In the genomic region with DNA sequence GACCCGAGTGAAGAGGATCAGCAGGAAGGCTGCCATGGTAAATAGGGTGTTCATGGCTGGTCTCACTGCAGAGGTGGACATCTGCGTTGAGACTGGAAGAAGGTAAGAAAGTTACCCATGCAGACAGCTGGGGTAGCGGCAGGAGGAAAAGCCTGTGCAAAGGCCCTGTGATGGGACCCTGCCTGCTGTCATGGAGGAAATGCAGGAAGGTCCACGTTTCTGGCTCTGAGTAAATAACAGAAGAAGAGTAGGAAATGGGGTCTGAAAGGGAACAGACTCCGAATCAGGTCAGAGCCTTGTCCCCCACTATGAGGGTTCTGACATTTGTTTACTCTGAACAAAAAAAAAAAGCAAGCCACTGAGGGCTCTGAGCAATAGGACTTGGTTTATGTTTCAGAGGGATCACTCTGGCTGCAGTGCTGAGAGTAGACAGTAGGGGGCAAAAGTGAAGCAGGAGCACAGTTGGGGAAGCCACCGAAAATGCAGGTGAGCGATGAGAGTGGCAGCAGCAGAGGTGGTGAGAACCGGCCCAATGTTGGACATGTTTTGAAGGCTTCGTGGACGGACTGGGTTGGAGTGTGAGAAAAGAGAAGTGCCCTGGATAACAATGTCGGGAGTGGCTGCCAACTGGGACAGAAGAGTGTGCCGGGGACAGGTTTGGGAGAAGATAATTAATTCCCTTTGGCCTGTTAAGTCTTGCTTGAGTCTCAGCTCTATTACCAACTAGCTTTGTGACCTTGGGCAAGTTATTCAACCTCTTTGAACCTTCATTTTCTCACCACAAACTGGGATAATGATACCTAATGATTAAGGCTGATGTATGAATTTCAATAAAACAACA, we compare ENCODE assay signal across 8 cellular contexts. TPM values are rescaled to one million over a fixed set of nuclear protein-coding genes. Genes with fewer than 3 reads are reported as not detected.
DNase-seq lines count a peak whose midpoint lies in the region; ATAC-seq and TF ChIP-seq lines count a peak whose summit lies in the region.

No MANE protein-coding gene starts in this region.

- ATAC-seq in GM19025 (IDR thresholded peaks at IDR 0.05; ENCODE audit: low read depth, unreplicated experiment) (peak; percentile 86), HG03354 (IDR thresholded peaks at IDR 0.05; ENCODE audit: poor library complexity, severe bottlenecking, unreplicated experiment) (peak; percentile 95)

- H3K4me2 ChIP-seq in neural progenitor cell, result no peak overlapping the region

- H3F3A ChIP-seq in neural progenitor cell (ENCODE audit: low read depth), result no peaks in the 10 kb centered on the region

- H3K4me1 Mint-ChIP-seq in CD14-positive monocyte (peaks cover 29% of the 10 kb centered on the region), neural progenitor cell (no peaks in the 10 kb centered on the region)

- no peaks in the 10 kb centered on the region for H3K79me2 ChIP-seq in neural progenitor cell (ENCODE audit: low read depth)

- DNase-seq in CD14-positive monocyte (ENCODE audit: low spot score) (peak; percentile 61), NT2/D1 (ENCODE audit: low read depth, low spot score) (peak; percentile 54), esophagus squamous epithelium (lab: John Stamatoyannopoulos, UW) (peak; percentile 7), neural progenitor cell (ENCODE audit: low spot score) (peak; percentile 71), testis (peak; percentile 87)
- DNase-seq in activated CD8-positive, alpha-beta memory T cell treated with anti-CD3 and anti-CD28 coated beads, Interleukin-2, amount 50 U/mL, for 48 hours, result peak; percentile 89

- no peak overlapping the region for H2AFZ ChIP-seq in neural progenitor cell (replicated peaks)

- TF ChIP-seq CTCF in CD14-positive monocyte (IDR thresholded peaks at IDR 0.05) (peak; percentile 89), esophagus squamous epithelium (IDR thresholded peaks at IDR 0.05) (peak; percentile 38 to 87 (median 76)), neural progenitor cell (IDR thresholded peaks at IDR 0.05) (peak; percentile 79), testis (IDR thresholded peaks at IDR 0.05) (peak; percentile 65 to 74 (median 65))

- H3K4me1 ChIP-seq in NT2/D1 (ENCODE audit: insufficient read depth, insufficient read length), result no peaks in the 10 kb centered on the region
- peaks cover 9 to 39% (median 31%) of the 10 kb centered on the region in 3 donors for H3K4me1 ChIP-seq in esophagus squamous epithelium
- H3K4me1 ChIP-seq in neural progenitor cell, result peaks cover 5% of the 10 kb centered on the region
- peaks cover 24% of the 10 kb centered on the region for H3K4me1 ChIP-seq in testis

- no peak overlapping the region for H3K9ac ChIP-seq in NT2/D1 (ENCODE audit: insufficient read length, low read depth)
- no peak overlapping the region for H3K9ac ChIP-seq in neural progenitor cell

- no peak for TF ChIP-seq POLR2A in esophagus squamous epithelium (IDR thresholded peaks at IDR 0.05)
- no peak for TF ChIP-seq POLR2A in testis (IDR thresholded peaks at IDR 0.05)

- H3K4me3 ChIP-seq in NT2/D1 (ENCODE audit: insufficient read length, low read depth) (no peak overlapping the region), esophagus squamous epithelium (no peak overlapping the region), neural progenitor cell (no peak overlapping the region), testis (no peak overlapping the region)

- H3K4me3 Mint-ChIP-seq in CD14-positive monocyte (no peak overlapping the region), neural progenitor cell (no peak overlapping the region)

- H3K9me3 ChIP-seq in NT2/D1 (ENCODE audit: insufficient read depth, low read length) (no peaks in the 10 kb centered on the region), esophagus squamous epithelium (no peaks in the 10 kb centered on the region), neural progenitor cell (ENCODE audit: low read depth) (no peaks in the 10 kb centered on the region), testis (no peaks in the 10 kb centered on the region)

- WGBS in esophagus squamous epithelium, 2 donors, result 38 to 46% methylated on average over 12 of the region's 12 CpGs
- 75 to 88% methylated on average over 12 of the region's 12 CpGs for WGBS in testis, 2 donors

- peak overlapping the region; percentile 48 to 80 (median 72) for H3K27ac ChIP-seq in esophagus squamous epithelium
- H3K27ac ChIP-seq in neural progenitor cell, result no peak overlapping the region
- no peak overlapping the region for H3K27ac ChIP-seq in testis

- H3K27me3 Mint-ChIP-seq in CD14-positive monocyte (ENCODE audit: low read depth in 3 of 3) (peaks cover 0 to 2% (median 0%) of the 10 kb centered on the region in 3 donors), neural progenitor cell (ENCODE audit: insufficient read depth, low read depth) (no peaks in the 10 kb centered on the region)

- no peaks in the 10 kb centered on the region for H4K20me1 ChIP-seq in neural progenitor cell (ENCODE audit: low read depth)

- H3K36me3 ChIP-seq in NT2/D1 (ENCODE audit: insufficient read depth, insufficient read length, low read length) (no peaks in the 10 kb centered on the region), esophagus squamous epithelium (peaks cover 0 to 30% (median 0%) of the 10 kb centered on the region in 3 donors), neural progenitor cell (no peaks in the 10 kb centered on the region), testis (ENCODE audit: low read depth, missing control alignments) (no peaks in the 10 kb centered on the region)

- H3K27me3 ChIP-seq in NT2/D1 (ENCODE audit: insufficient read depth, insufficient read length), result no peaks in the 10 kb centered on the region
- no peaks in the 10 kb centered on the region for H3K27me3 ChIP-seq in esophagus squamous epithelium
- no peaks in the 10 kb centered on the region for H3K27me3 ChIP-seq in neural progenitor cell
- no peaks in the 10 kb centered on the region for H3K27me3 ChIP-seq in testis

- no peaks in the 10 kb centered on the region for H3K9me3 Mint-ChIP-seq in CD14-positive monocyte
- H3K9me3 Mint-ChIP-seq in neural progenitor cell, result no peaks in the 10 kb centered on the region

- H3K36me3 Mint-ChIP-seq in CD14-positive monocyte (peaks cover 74 to 84% of the 10 kb centered on the region in 2 donors), neural progenitor cell (no peaks in the 10 kb centered on the region)

- intact Hi-C loops in CD14-positive monocyte (cut with micrococcal nuclease), result no loop called here
- intact Hi-C loops in esophagus squamous epithelium (cut with DNase I), result no loop called here
- intact Hi-C loops in testis (cut with DNase I; ENCODE audit: low total_unique reads), result no loop called here

- H3K27ac Mint-ChIP-seq in CD14-positive monocyte (peak overlapping the region in 5 of 7 donors; percentile 32 to 91 (median 55)), neural progenitor cell (no peak overlapping the region)

RNA-seq across cellular contexts. Expression of gene MAP7, which starts 57.9 kb away (rescaled TPM):
- polyA plus RNA-seq in CD14-positive monocyte (1 to 10 TPM; 1.2 to 1.6 TPM), testis (ENCODE audit: insufficient read depth, low read depth, low replicate concordance) (61.4 TPM)
- total RNA-seq in esophagus squamous epithelium (10 to 100 TPM; 18.3 to 33.0 (median 28.2) TPM), neural progenitor cell (ENCODE audit: low replicate concordance) (8.9 and 9.0 TPM in 2 replicates), testis (10 to 100 TPM; 38.5 to 48.7 TPM)

Comparison
In these comparisons a context has a peak if more than half of its experiments do, and no peak if none do; other contexts are left out.
1. DNase-seq: peak in every context shown above with its lines; median percentile 89 in activated CD8-positive, alpha-beta memory T cell treated with anti-CD3 and anti-CD28 coated beads, Interleukin-2, amount 50 U/mL, for 48 hours; 87 in testis; 71 in neural progenitor cell; 61 in CD14-positive monocyte; 54 in NT2/D1; 7 in esophagus squamous epithelium.
2. H3K27ac ChIP-seq: peak in esophagus squamous epithelium (4 of 4); none in neural progenitor cell (single experiment) and testis (0 of 2).
3. Peak in every context shown above with its lines, with median percentiles within 50 percentile points of each other: CTCF ChIP-seq.